In genomic region chr21:36069713-36070573, GRCh38 we compare ENCODE assay signal across 8 cellular contexts. TPM values are rescaled to one million over a fixed set of nuclear protein-coding genes. Genes with fewer than 3 reads are reported as not detected.
A peak's percentile ranks its signal among the peaks of the same experiment; 100 is the strongest.
DNase-seq lines count a peak whose midpoint lies in the region; ATAC-seq and FAIRE-seq lines count a peak whose summit lies in the region.

CBR1 (plus strand) TSS chr21:36070024; CDS start chr21:36070116, 92 bp downstream.

- peak; percentile 91 for ATAC-seq in GM21619 (IDR thresholded peaks at IDR 0.05; ENCODE audit: unreplicated experiment)
- peak; percentile 92 to 96 for ATAC-seq in naive thymus-derived CD8-positive, alpha-beta T cell
- peak; percentile 99 for ATAC-seq in stimulated activated naive B cell treated with anti-CD40 and anti-IgM and Interleukin-4, amounts not matched to agents 10 μg/mL and 1 μg/mL and 100 μg/mL, for 72 hours (replicated peaks)

- DNase-seq in DMS 273 treated with DMSO at 0.1 percent for 48 hours (lab: John Stamatoyannopoulos, UW), result peak; percentile 82
- DNase-seq in KBM-7, result peak; percentile 94
- DNase-seq in RCC 7860 (ENCODE audit: low spot score), result peak; percentile 84
- DNase-seq in activated T-helper 9 cell treated with anti-CD3 and anti-CD28 coated beads, Interleukin-2, amount 50 U/mL, for 16 hours (ENCODE audit: low read depth), result peak; percentile 83
- DNase-seq in fibroblast of peridontal ligament (ENCODE audit: extremely low read depth), result peak; percentile 93
- peak; percentile 77 to 93 (median 82) for DNase-seq in naive thymus-derived CD8-positive, alpha-beta T cell
- DNase-seq in stimulated activated naive B cell treated with anti-CD40 and anti-IgM and Interleukin-4, amounts not matched to agents 10 μg/mL and 1 μg/mL and 100 μg/mL, for 72 hours, result peak; percentile 90

- peak within 1 kb of the TSS; percentile 65 to 90 (median 86) for H3K27ac Mint-ChIP-seq in naive thymus-derived CD8-positive, alpha-beta T cell
- peak within 1 kb of the TSS; percentile 97 for H3K27ac Mint-ChIP-seq in stimulated activated naive B cell treated with anti-CD40 and anti-IgM and Interleukin-4, amounts not matched to agents 10 μg/mL and 1 μg/mL and 100 μg/mL, for 72 hours

- H3K27me3 Mint-ChIP-seq in naive thymus-derived CD8-positive, alpha-beta T cell, result no peaks in the 10 kb centered on the region
- H3K27me3 Mint-ChIP-seq in stimulated activated naive B cell treated with anti-CD40 and anti-IgM and Interleukin-4, amounts not matched to agents 10 μg/mL and 1 μg/mL and 100 μg/mL, for 72 hours, result no peaks in the 10 kb centered on the region

- peak within 1 kb of the TSS; percentile 85 to 92 (median 91) for H3K4me3 Mint-ChIP-seq in naive thymus-derived CD8-positive, alpha-beta T cell
- H3K4me3 Mint-ChIP-seq in stimulated activated naive B cell treated with anti-CD40 and anti-IgM and Interleukin-4, amounts not matched to agents 10 μg/mL and 1 μg/mL and 100 μg/mL, for 72 hours, result peak within 1 kb of the TSS; percentile 95 to 98

- in situ Hi-C loops in KBM-7 (cut with MboI; ENCODE audit: low pct_unique_long_range_greater_than_20kb, low sequenced_read_pairs), result no loop called here

- H3K4me1 Mint-ChIP-seq in naive thymus-derived CD8-positive, alpha-beta T cell, result peaks cover 28 to 47% (median 38%) of the 10 kb centered on the region in 4 donors
- peaks cover 26 to 54% of the 10 kb centered on the region in 2 donors for H3K4me1 Mint-ChIP-seq in stimulated activated naive B cell treated with anti-CD40 and anti-IgM and Interleukin-4, amounts not matched to agents 10 μg/mL and 1 μg/mL and 100 μg/mL, for 72 hours

- peak; percentile 56 for FAIRE-seq in RCC 7860 (lab: Jason Lieb, UNC)

- POLR2A ChIA-PET in naive thymus-derived CD8-positive, alpha-beta T cell (lab: Charles Lee), result interaction anchor here (0.5 to 2.8 kb wide), 12 partner anchors 9 to 1454 kb away, joined by 3 to 60 read pairs (median 4); partner anchors contain the start of gene SETD4

- peaks cover 12 to 26% (median 22%) of the 10 kb centered on the region in 3 donors for H3K36me3 Mint-ChIP-seq in naive thymus-derived CD8-positive, alpha-beta T cell
- H3K36me3 Mint-ChIP-seq in stimulated activated naive B cell treated with anti-CD40 and anti-IgM and Interleukin-4, amounts not matched to agents 10 μg/mL and 1 μg/mL and 100 μg/mL, for 72 hours, result peaks cover 32% of the 10 kb centered on the region in 2 donors

- H3K9me3 Mint-ChIP-seq in naive thymus-derived CD8-positive, alpha-beta T cell, result peaks cover 0 to 16% (median 6%) of the 10 kb centered on the region in 9 donors
- peaks cover 5 to 8% of the 10 kb centered on the region in 2 donors for H3K9me3 Mint-ChIP-seq in stimulated activated naive B cell treated with anti-CD40 and anti-IgM and Interleukin-4, amounts not matched to agents 10 μg/mL and 1 μg/mL and 100 μg/mL, for 72 hours

RNA-seq across cellular contexts. Expression of gene CBR1, which starts in this region (rescaled TPM):
- 10 to 100 TPM; 23.9 to 24.6 TPM for total RNA-seq in naive thymus-derived CD8-positive, alpha-beta T cell
- polyA plus RNA-seq in naive thymus-derived CD8-positive, alpha-beta T cell, result 10 to 100 TPM; 36.3 to 59.9 (median 50.8) TPM

Comparison
In these comparisons a context has a peak if more than half of its experiments do, and no peak if none do; other contexts are left out.
1. Peak in every context shown above with its lines: DNase-seq and ATAC-seq.